16 cellular contexts compared by ENCODE assay signal in genomic region chr11:124864892-124865180, GRCh38. TPM values are rescaled to one million over a fixed set of nuclear protein-coding genes. Genes with fewer than 3 reads are reported as not detected.
"Had no signal": no experiment of that assay in that cellular context is flagged by ENCODE, and none has a peak within 500 bp of the region (broad histone marks: within the 10 kb centered on the region; RNA-seq: fewer than 3 reads in every experiment).

No MANE protein-coding gene starts in this region.

- H3K36me3 Mint-ChIP-seq: activated CD4-positive, alpha-beta memory T cell treated with anti-CD3 and anti-CD28 coated beads for 36 hours had no signal

- H3K27ac Mint-ChIP-seq: activated CD4-positive, alpha-beta memory T cell treated with anti-CD3 and anti-CD28 coated beads for 36 hours; activated naive CD8-positive, alpha-beta T cell treated with anti-CD3 and anti-CD28 coated beads, Interleukin-2, amount 50 U/mL, for 24 hours; naive thymus-derived CD4-positive, alpha-beta T cell; stimulated activated naive B cell treated with anti-CD40 and anti-IgM and Interleukin-4, amounts not matched to agents 10 μg/mL and 1 μg/mL and 100 μg/mL, for 72 hours had no signal

- H3K9me3 ChIP-seq: ascending aorta, colonic mucosa, transverse colon had no signal

- DNase-seq: activated CD4-positive, alpha-beta memory T cell treated with anti-CD3 and anti-CD28 coated beads for 36 hours; activated CD4-positive, CD25-positive, alpha-beta regulatory T cell treated with anti-CD3 and anti-CD28 coated beads, Interleukin-2, amount 50 U/mL, for 72 hours; activated naive CD4-positive, alpha-beta T cell treated with Interleukin-2 at 50 U/mL for 16 hours; activated naive CD8-positive, alpha-beta T cell treated with anti-CD3 and anti-CD28 coated beads, Interleukin-2, amount 50 U/mL, for 24 hours; colonic mucosa; effector memory CD4-positive, alpha-beta T cell; mammary epithelial cell; naive thymus-derived CD4-positive, alpha-beta T cell; stimulated activated naive B cell treated with anti-CD40 and anti-IgM and Interleukin-4, amounts not matched to agents 10 μg/mL and 1 μg/mL and 100 μg/mL, for 72 hours; transverse colon had no signal

- H3K4me3 Mint-ChIP-seq: activated CD4-positive, alpha-beta memory T cell treated with anti-CD3 and anti-CD28 coated beads for 36 hours; activated naive CD8-positive, alpha-beta T cell treated with anti-CD3 and anti-CD28 coated beads, Interleukin-2, amount 50 U/mL, for 24 hours had no signal

- H3K27ac ChIP-seq: ascending aorta, colonic mucosa, transverse colon had no signal

- H3K4me3 ChIP-seq: colonic mucosa, transverse colon had no signal

- H3K9me3 Mint-ChIP-seq: activated CD4-positive, alpha-beta memory T cell treated with anti-CD3 and anti-CD28 coated beads for 36 hours; activated naive CD8-positive, alpha-beta T cell treated with anti-CD3 and anti-CD28 coated beads, Interleukin-2, amount 50 U/mL, for 24 hours had no signal

- H3K36me3 ChIP-seq: ascending aorta, colonic mucosa, transverse colon had no signal

- ATAC-seq: activated naive CD8-positive, alpha-beta T cell treated with anti-CD3 and anti-CD28 coated beads, Interleukin-2, amount 50 U/mL, for 24 hours; naive thymus-derived CD4-positive, alpha-beta T cell; right cardiac atrium; stimulated activated naive B cell treated with anti-CD40 and anti-IgM and Interleukin-4, amounts not matched to agents 10 μg/mL and 1 μg/mL and 100 μg/mL, for 72 hours had no signal

RNA-seq across cellular contexts. Expression of gene ROBO4, which starts 32.8 kb away (rescaled TPM):
- total RNA-seq: activated CD4-positive, alpha-beta memory T cell treated with anti-CD3 and anti-CD28 coated beads for 36 hours had no signal

RNA-seq across cellular contexts. Expression of gene HEPN1, which starts 54.2 kb away (rescaled TPM):
- total RNA-seq: activated CD4-positive, alpha-beta memory T cell treated with anti-CD3 and anti-CD28 coated beads for 36 hours; ascending aorta; cardiac septum; colonic mucosa; epithelial cell of proximal tubule; mammary epithelial cell; mononuclear cell; naive thymus-derived CD4-positive, alpha-beta T cell; right cardiac atrium; subcutaneous adipose tissue; transverse colon had no signal
- polyA plus RNA-seq: mammary epithelial cell; naive thymus-derived CD4-positive, alpha-beta T cell; right cardiac atrium had no signal
